In genomic region chr19:40570313-40571004, GRCh38 we compare ENCODE assay signal across 8 cellular contexts. TPM values are rescaled to one million over a fixed set of nuclear protein-coding genes. Genes with fewer than 3 reads are reported as not detected.
DNase-seq lines count a peak whose midpoint lies in the region; ATAC-seq and TF ChIP-seq lines count a peak whose summit lies in the region.

No MANE protein-coding gene starts in this region.

- H4K20me1 ChIP-seq in SK-N-SH (ENCODE audit: insufficient read depth) (no peaks in the 10 kb centered on the region), osteoblast (ENCODE audit: insufficient read depth, low read length) (no peaks in the 10 kb centered on the region)

- no peaks in the 10 kb centered on the region for H3K9me2 ChIP-seq in SK-N-SH

- ATAC-seq in HG02588 (IDR thresholded peaks at IDR 0.05; ENCODE audit: unreplicated experiment) (peak; percentile 73), thoracic aorta (ENCODE audit: insufficient number of reproducible peaks, low FRiP score, low read depth) (peak; percentile 83)

- CTCF ChIA-PET in SK-N-SH (lab: Yijun Ruan, JAX), result interaction anchor here (1.1 to 1.8 kb wide), 4 partner anchors 21 to 106 kb away, joined by 3 to 11 read pairs (median 8); no protein-coding TSS in a partner anchor

- TF ChIP-seq EP300 in SK-N-SH (IDR thresholded peaks at IDR 0.05; ENCODE audit: borderline replicate concordance in 1 of 2, low read depth in 1 of 2, low read length in 1 of 2), result no peak

- POLR2A ChIA-PET in SK-N-SH (lab: Yijun Ruan, JAX), result interaction anchor here (0.6 to 1.0 kb wide), 4 partner anchors 21 to 105 kb away, joined by 3 read pairs; partner anchors contain the start of gene BLVRB

- TF ChIP-seq RAD21 in SK-N-SH (IDR thresholded peaks at IDR 0.05; ENCODE audit: low read length), result no peak

- WGBS in SK-N-SH (ENCODE audit: low lambda C conversion rate), result 2% methylated on average over 19 of the region's 53 CpGs

- TF ChIP-seq CTCF in GM06990 (IDR thresholded peaks at IDR 0.05; ENCODE audit: insufficient read depth, low read length, poor library complexity, severe bottlenecking) (no peak), SK-N-SH (IDR thresholded peaks at IDR 0.05) (no peak), glutamatergic neuron (IDR thresholded peaks at IDR 0.05; ENCODE audit: partially characterized antibody, unreplicated experiment) (peak; percentile 12), osteoblast (IDR thresholded peaks at IDR 0.05; ENCODE audit: extremely low read depth, low read depth, low read length) (peak; percentile 27), thoracic aorta (IDR thresholded peaks at IDR 0.05) (peak; percentile 23)

- H3K27me3 ChIP-seq in GM06990 (replicated peaks; ENCODE audit: control insufficient read depth, insufficient read depth, low read length) (no peaks in the 10 kb centered on the region; the same call in 1 of the 2 replicates), SK-N-SH (ENCODE audit: insufficient read depth) (no peaks in the 10 kb centered on the region), osteoblast (ENCODE audit: insufficient read depth, low read length) (peaks cover 4% of the 10 kb centered on the region), thoracic aorta (replicated peaks; ENCODE audit: insufficient read depth) (peaks cover 6% of the 10 kb centered on the region)

- peak overlapping the region; percentile 99 for H3K4me2 ChIP-seq in SK-N-SH
- H3K4me2 ChIP-seq in osteoblast (ENCODE audit: insufficient read depth, low read length), result peak overlapping the region; percentile 96

- H3K9me3 ChIP-seq in SK-N-SH (no peaks in the 10 kb centered on the region), osteoblast (ENCODE audit: low read depth, low read length) (no peaks in the 10 kb centered on the region), thoracic aorta (no peaks in the 10 kb centered on the region)

- peak overlapping the region; percentile 84 for H3K4me3 Mint-ChIP-seq in activated naive CD4-positive, alpha-beta T cell treated with anti-CD3 and anti-CD28 coated beads, Interleukin-2, amount 50 U/mL, for 24 hours
- H3K4me3 Mint-ChIP-seq in glutamatergic neuron (ENCODE audit: unreplicated experiment), result peak overlapping the region; percentile 97

- H3K4me3 ChIP-seq in GM06990 (replicated peaks; ENCODE audit: low read depth, low read length), result peak overlapping the region; percentile 45
- peak overlapping the region; percentile 58 to 76 for H3K4me3 ChIP-seq in SK-N-SH (ENCODE audit: low read depth in 2 of 2, low read length in 1 of 2)
- H3K4me3 ChIP-seq in osteoblast (ENCODE audit: insufficient read depth, low read length), result peak overlapping the region; percentile 78
- peak overlapping the region; percentile 69 for H3K4me3 ChIP-seq in thoracic aorta

- peaks cover 4% of the 10 kb centered on the region for H3K9me3 Mint-ChIP-seq in activated naive CD4-positive, alpha-beta T cell treated with anti-CD3 and anti-CD28 coated beads, Interleukin-2, amount 50 U/mL, for 24 hours
- peaks cover 12% of the 10 kb centered on the region for H3K9me3 Mint-ChIP-seq in glutamatergic neuron (ENCODE audit: unreplicated experiment)

- peaks cover 11% of the 10 kb centered on the region for H3K27me3 Mint-ChIP-seq in activated naive CD4-positive, alpha-beta T cell treated with anti-CD3 and anti-CD28 coated beads, Interleukin-2, amount 50 U/mL, for 24 hours
- H3K27me3 Mint-ChIP-seq in glutamatergic neuron (ENCODE audit: unreplicated experiment), result peaks cover 26% of the 10 kb centered on the region

- peak overlapping the region; percentile 62 for H3K27ac Mint-ChIP-seq in activated naive CD4-positive, alpha-beta T cell treated with anti-CD3 and anti-CD28 coated beads, Interleukin-2, amount 50 U/mL, for 24 hours
- H3K27ac Mint-ChIP-seq in glutamatergic neuron (ENCODE audit: unreplicated experiment), result peak overlapping the region; percentile 98

- DNase-seq in GM06990 (ENCODE audit: extremely low read depth, insufficient read length), result peak; percentile 97
- peak; percentile 99 for DNase-seq in NCI-H1048 (lab: John Stamatoyannopoulos, UW)
- peak; percentile 98 for DNase-seq in SK-N-SH
- DNase-seq in glutamatergic neuron, result peak; percentile 100
- DNase-seq in osteoblast (ENCODE audit: insufficient read length, low spot score, missing footprints), result peak; percentile 100
- DNase-seq in thoracic aorta (ENCODE audit: low spot score), result peak; percentile 97

- H2AFZ ChIP-seq in SK-N-SH (ENCODE audit: low read depth) (peak overlapping the region; percentile 86; the same call in 1 of the 2 replicates), osteoblast (ENCODE audit: low read length) (peak overlapping the region; percentile 94)

- H3K9ac ChIP-seq in SK-N-SH, result peak overlapping the region; percentile 99

- H3K36me3 Mint-ChIP-seq in activated naive CD4-positive, alpha-beta T cell treated with anti-CD3 and anti-CD28 coated beads, Interleukin-2, amount 50 U/mL, for 24 hours, result no peaks in the 10 kb centered on the region
- peaks cover 9% of the 10 kb centered on the region for H3K36me3 Mint-ChIP-seq in glutamatergic neuron (ENCODE audit: unreplicated experiment)

- H3K27ac ChIP-seq in SK-N-SH (ENCODE audit: low read depth in 2 of 2, low read length in 1 of 2) (peak overlapping the region; percentile 51 to 87; a peak in 3 of 4 replicates), osteoblast (ENCODE audit: low read depth, low read length) (peak overlapping the region; percentile 97), thoracic aorta (peak overlapping the region in 1 of 2 donors; percentile 50)

- H3F3A ChIP-seq in SK-N-SH (replicated peaks; ENCODE audit: insufficient read depth), result peaks cover 8% of the 10 kb centered on the region

- H3K36me3 ChIP-seq in GM06990 (ENCODE audit: control insufficient read depth, insufficient read depth, low read length), result no peaks in the 10 kb centered on the region
- H3K36me3 ChIP-seq in SK-N-SH (replicated peaks in 1 of 2; ENCODE audit: control insufficient read depth in 1 of 2, insufficient read depth in 2 of 2, low read length in 1 of 2), result no peaks in the 10 kb centered on the region
- H3K36me3 ChIP-seq in osteoblast (ENCODE audit: insufficient read depth, low read length), result no peaks in the 10 kb centered on the region
- H3K36me3 ChIP-seq in thoracic aorta, result no peaks in the 10 kb centered on the region

- H3K4me1 ChIP-seq in SK-N-SH (ENCODE audit: control insufficient read depth in 1 of 2, insufficient read depth in 2 of 2, low read depth in 1 of 2, low read length in 1 of 2), result peaks cover 0 to 9% of the 10 kb centered on the region in 2 experiments; a peak in 1 of 4 replicates
- peaks cover 16% of the 10 kb centered on the region for H3K4me1 ChIP-seq in osteoblast (ENCODE audit: insufficient read depth, low read length)
- peaks cover 7 to 17% of the 10 kb centered on the region in 2 donors for H3K4me1 ChIP-seq in thoracic aorta (ENCODE audit: control insufficient read depth in 1 of 2, low read depth in 2 of 2)

- peaks cover 17% of the 10 kb centered on the region for H3K4me1 Mint-ChIP-seq in activated naive CD4-positive, alpha-beta T cell treated with anti-CD3 and anti-CD28 coated beads, Interleukin-2, amount 50 U/mL, for 24 hours
- H3K4me1 Mint-ChIP-seq in glutamatergic neuron (ENCODE audit: low read depth, unreplicated experiment), result peaks cover 20% of the 10 kb centered on the region

- H3K79me2 ChIP-seq in SK-N-SH (ENCODE audit: insufficient read depth) (no peaks in the 10 kb centered on the region), osteoblast (ENCODE audit: insufficient read depth, low read length) (no peaks in the 10 kb centered on the region)

TF ChIP-seq in SK-N-SH, 30 proteins besides CTCF, POLR2A, EP300 and RAD21 (continues in another document):
- no peak for TF ChIP-seq SIN3A (IDR thresholded peaks at IDR 0.05; ENCODE audit: borderline replicate concordance, low read depth, low read length)
- no peak for TF ChIP-seq USF2 (IDR thresholded peaks at IDR 0.05; ENCODE audit: borderline replicate concordance, low read depth, low read length)
- TF ChIP-seq FOSL2 (IDR thresholded peaks at IDR 0.05; ENCODE audit: borderline replicate concordance, low read depth), result no peak
- TF ChIP-seq MXI1 (IDR thresholded peaks at IDR 0.05; ENCODE audit: low read depth, low read length), result peak; percentile 48
- peak; percentile 8 for TF ChIP-seq MAX (IDR thresholded peaks at IDR 0.05; ENCODE audit: low read depth)
- no peak for TF ChIP-seq FOXM1 (IDR thresholded peaks at IDR 0.05; ENCODE audit: low read depth)
- peak; percentile 86 for TF ChIP-seq NRF1 (IDR thresholded peaks at IDR 0.05; ENCODE audit: low read depth, low read length)
- peak; percentile 47 for TF ChIP-seq CHD2 (IDR thresholded peaks at IDR 0.05; ENCODE audit: low read length, partially characterized antibody)

RNA-seq across cellular contexts. Expression of gene SHKBP1, which starts 6.2 kb away (rescaled TPM):
- 49.1 and 62.7 TPM in 2 replicates for polyA plus RNA-seq in SK-N-SH (2012; rRNA removed)
- 18.1 and 37.6 TPM in 2 replicates for polyA plus RNA-seq in SK-N-SH (2012; cell fraction: cytosol; rRNA removed)
- 93.4 and 94.6 TPM in 2 replicates for polyA plus RNA-seq in SK-N-SH (2012; cell fraction: nucleus; rRNA removed)
- total RNA-seq in glutamatergic neuron (ENCODE audit: unreplicated experiment) (170 TPM), osteoblast (16.3 and 18.9 TPM in 2 replicates), thoracic aorta (10 to 100 TPM; 36.0 to 78.4 TPM)

RNA-seq across cellular contexts. Expression of gene LTBP4, which starts 30.7 kb away (rescaled TPM):
- 15.9 and 24.8 TPM in 2 replicates for polyA plus RNA-seq in SK-N-SH (2012; rRNA removed)
- 6.8 and 12.4 TPM in 2 replicates for polyA plus RNA-seq in SK-N-SH (2012; cell fraction: cytosol; rRNA removed)
- 185 and 324 TPM in 2 replicates for polyA plus RNA-seq in SK-N-SH (2012; cell fraction: nucleus; rRNA removed)
- total RNA-seq in glutamatergic neuron (ENCODE audit: unreplicated experiment) (169 TPM), osteoblast (13.6 and 16.6 TPM in 2 replicates), thoracic aorta (100 to 1,000 TPM; 687 to 905 TPM)

Comparison
In these comparisons a context has a peak if more than half of its experiments do, and no peak if none do; other contexts are left out.
1. CTCF ChIP-seq: peak in glutamatergic neuron (single experiment), osteoblast (single experiment) and thoracic aorta (single experiment); none in GM06990 (single experiment) and SK-N-SH (single experiment).
2. Peak in every context shown above with its lines, with median percentiles within 50 percentile points of each other: DNase-seq and H3K4me3 ChIP-seq.